Comparison of ENCODE assay signal across 9 cellular contexts in the genomic region with DNA sequence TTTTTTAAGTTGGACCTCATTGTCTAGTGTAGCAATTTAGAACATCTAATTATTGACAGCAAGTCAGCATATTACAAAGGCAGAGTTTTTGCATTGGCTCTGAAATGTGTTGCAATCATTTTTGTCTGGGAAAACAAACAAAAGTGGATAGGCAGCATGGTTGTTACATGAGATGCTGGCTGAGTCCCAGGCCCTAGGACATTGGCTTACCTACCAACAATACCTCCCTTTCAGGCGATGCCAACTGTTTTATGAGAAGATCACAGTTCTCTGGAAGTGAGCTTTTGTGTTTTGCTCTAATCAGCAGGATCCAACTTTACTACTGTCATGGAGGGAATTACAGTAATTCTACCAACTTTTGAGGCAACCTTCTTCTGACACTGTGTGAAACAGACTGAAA.
A peak's percentile ranks its signal among the peaks of the same experiment; 100 is the strongest.
DNase-seq lines count a peak whose midpoint lies in the region; ATAC-seq and TF ChIP-seq lines count a peak whose summit lies in the region.
"Had no signal": no experiment of that assay in that cellular context is flagged by ENCODE, and none has a peak within 500 bp of the region (broad histone marks: within the 10 kb centered on the region; RNA-seq: fewer than 3 reads in every experiment).

No MANE protein-coding gene starts in this region.

- H3K4me3 ChIP-seq in HEK293 (ENCODE audit: low read depth, low read length), result no peak overlapping the region
- no peak overlapping the region for H3K4me3 ChIP-seq in esophagus squamous epithelium
- no peak overlapping the region for H3K4me3 ChIP-seq in prostate gland

- POLR2A ChIA-PET in HEK293 (lab: Yijun Ruan, JAX), result no interaction called here

- no peaks in the 10 kb centered on the region for H3K27me3 ChIP-seq in esophagus squamous epithelium
- H3K27me3 ChIP-seq in prostate gland (replicated peaks; ENCODE audit: insufficient read depth), result no peaks in the 10 kb centered on the region

- CTCF ChIA-PET in HEK293 (lab: Yijun Ruan, JAX), result interaction anchor here (0.5 to 1.0 kb wide), 3 partner anchors 57 to 153 kb away, joined by 3 to 5 read pairs (median 3); no protein-coding TSS in a partner anchor

- DNase-seq in NCI-H748 treated with DMSO at 0.1 percent for 48 hours (lab: John Stamatoyannopoulos, UW), result peak; percentile 19
- DNase-seq in esophagus squamous epithelium (lab: John Stamatoyannopoulos, UW), result no peak
- DNase-seq in prostate gland (ENCODE audit: low spot score), result peak; percentile 97
- no peak for DNase-seq in NOMO-1 (lab: John Stamatoyannopoulos, UW; ENCODE audit: unreplicated experiment in 2 of 2)
- no peak for DNase-seq in GM19240 (ENCODE audit: insufficient read length, low spot score)
- DNase-seq: CD4-positive, CD25-positive, alpha-beta regulatory T cell had no signal

- intact Hi-C loops in esophagus squamous epithelium (cut with DNase I), result no loop called here
- intact Hi-C loops in prostate gland (cut with DNase I), result no loop called here

- ATAC-seq in GM18907 (IDR thresholded peaks at IDR 0.05; ENCODE audit: unreplicated experiment) (no peak), GM18520 (IDR thresholded peaks at IDR 0.05; ENCODE audit: unreplicated experiment) (no peak)

- H3K9me3 ChIP-seq in HEK293 (ENCODE audit: control insufficient read depth, insufficient read depth, low read depth, low read length) (no peaks in the 10 kb centered on the region), esophagus squamous epithelium (no peaks in the 10 kb centered on the region), prostate gland (no peaks in the 10 kb centered on the region)

- peaks cover 37% of the 10 kb centered on the region for H3K4me1 ChIP-seq in HEK293 (ENCODE audit: control insufficient read depth, insufficient read depth, low read length)
- H3K4me1 ChIP-seq in esophagus squamous epithelium, result peaks cover 5 to 76% (median 8%) of the 10 kb centered on the region in 3 donors
- peaks cover 2% of the 10 kb centered on the region for H3K4me1 ChIP-seq in prostate gland (replicated peaks)

- no peak for TF ChIP-seq CTCF in HEK293 (tag by site-specific recombination; IDR thresholded peaks at IDR 0.05)
- TF ChIP-seq CTCF in esophagus squamous epithelium (IDR thresholded peaks at IDR 0.05), result no peak
- no peak for TF ChIP-seq CTCF in prostate gland (IDR thresholded peaks at IDR 0.05)

- TF ChIP-seq POLR2A in esophagus squamous epithelium (IDR thresholded peaks at IDR 0.05), result no peak
- no peak for TF ChIP-seq POLR2A in prostate gland (IDR thresholded peaks at IDR 0.05)

- H3K36me3 ChIP-seq in HEK293 (ENCODE audit: control insufficient read depth in 2 of 2, insufficient read depth in 1 of 2, low read length in 2 of 2) (no peaks in the 10 kb centered on the region), esophagus squamous epithelium (no peaks in the 10 kb centered on the region), prostate gland (no peaks in the 10 kb centered on the region)

- H3K27ac ChIP-seq in HEK293 (ENCODE audit: extremely low read depth, low read depth, low read length) (no peak overlapping the region), esophagus squamous epithelium (peak overlapping the region; percentile 38 to 72 (median 48)), prostate gland (peak overlapping the region; percentile 62 to 71)

- 15 to 27% methylated on average over 1 of the region's 1 CpG for WGBS in esophagus squamous epithelium, 2 donors
- WGBS in prostate gland, result 42% methylated on average over 1 of the region's 1 CpG

TF ChIP-seq in HEK293, 187 proteins besides CTCF, POLR2A, EP300 and RAD21 (continues in another document):
- no peak for TF ChIP-seq ZNF510 (tag by site-specific recombination; IDR thresholded peaks at IDR 0.05; ENCODE audit: insufficient replicate concordance)
- no peak for TF ChIP-seq ZNF202 (tag by site-specific recombination; IDR thresholded peaks at IDR 0.05; ENCODE audit: borderline replicate concordance)
- TF ChIP-seq, protein P1, sequence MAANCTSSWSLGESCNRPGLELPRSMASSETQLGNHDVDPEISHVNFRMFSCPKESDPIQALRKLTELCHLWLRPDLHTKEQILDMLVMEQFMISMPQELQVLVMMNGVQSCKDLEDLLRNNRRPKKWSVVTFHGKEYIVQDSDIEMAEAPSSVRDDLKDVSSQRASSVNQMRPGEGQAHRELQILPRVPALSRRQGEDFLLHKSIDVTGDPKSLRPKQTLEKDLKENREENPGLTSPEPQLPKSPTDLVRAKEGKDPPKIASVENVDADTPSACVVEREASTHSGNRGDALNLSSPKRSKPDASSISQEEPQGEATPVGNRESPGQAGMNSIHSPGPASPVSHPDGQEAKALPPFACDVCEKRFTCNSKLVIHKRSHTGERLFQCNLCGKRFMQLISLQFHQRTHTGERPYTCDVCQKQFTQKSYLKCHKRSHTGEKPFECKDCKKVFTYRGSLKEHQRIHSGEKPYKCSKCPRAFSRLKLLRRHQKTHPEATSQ (tag by site-specific recombination; IDR thresholded peaks at IDR 0.05), result no peak
- no peak for TF ChIP-seq KLF8 (tag by site-specific recombination; IDR thresholded peaks at IDR 0.05)
- no peak for TF ChIP-seq ZNF701 (tag by site-specific recombination; IDR thresholded peaks at IDR 0.05)
- TF ChIP-seq, protein P2, sequence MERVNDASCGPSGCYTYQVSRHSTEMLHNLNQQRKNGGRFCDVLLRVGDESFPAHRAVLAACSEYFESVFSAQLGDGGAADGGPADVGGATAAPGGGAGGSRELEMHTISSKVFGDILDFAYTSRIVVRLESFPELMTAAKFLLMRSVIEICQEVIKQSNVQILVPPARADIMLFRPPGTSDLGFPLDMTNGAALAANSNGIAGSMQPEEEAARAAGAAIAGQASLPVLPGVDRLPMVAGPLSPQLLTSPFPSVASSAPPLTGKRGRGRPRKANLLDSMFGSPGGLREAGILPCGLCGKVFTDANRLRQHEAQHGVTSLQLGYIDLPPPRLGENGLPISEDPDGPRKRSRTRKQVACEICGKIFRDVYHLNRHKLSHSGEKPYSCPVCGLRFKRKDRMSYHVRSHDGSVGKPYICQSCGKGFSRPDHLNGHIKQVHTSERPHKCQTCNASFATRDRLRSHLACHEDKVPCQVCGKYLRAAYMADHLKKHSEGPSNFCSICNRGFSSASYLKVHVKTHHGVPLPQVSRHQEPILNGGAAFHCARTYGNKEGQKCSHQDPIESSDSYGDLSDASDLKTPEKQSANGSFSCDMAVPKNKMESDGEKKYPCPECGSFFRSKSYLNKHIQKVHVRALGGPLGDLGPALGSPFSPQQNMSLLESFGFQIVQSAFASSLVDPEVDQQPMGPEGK (tag by site-specific recombination; IDR thresholded peaks at IDR 0.05), result no peak
- TF ChIP-seq ZNF530 (tag by site-specific recombination; IDR thresholded peaks at IDR 0.05; ENCODE audit: low read depth), result no peak
- TF ChIP-seq, protein P3, sequence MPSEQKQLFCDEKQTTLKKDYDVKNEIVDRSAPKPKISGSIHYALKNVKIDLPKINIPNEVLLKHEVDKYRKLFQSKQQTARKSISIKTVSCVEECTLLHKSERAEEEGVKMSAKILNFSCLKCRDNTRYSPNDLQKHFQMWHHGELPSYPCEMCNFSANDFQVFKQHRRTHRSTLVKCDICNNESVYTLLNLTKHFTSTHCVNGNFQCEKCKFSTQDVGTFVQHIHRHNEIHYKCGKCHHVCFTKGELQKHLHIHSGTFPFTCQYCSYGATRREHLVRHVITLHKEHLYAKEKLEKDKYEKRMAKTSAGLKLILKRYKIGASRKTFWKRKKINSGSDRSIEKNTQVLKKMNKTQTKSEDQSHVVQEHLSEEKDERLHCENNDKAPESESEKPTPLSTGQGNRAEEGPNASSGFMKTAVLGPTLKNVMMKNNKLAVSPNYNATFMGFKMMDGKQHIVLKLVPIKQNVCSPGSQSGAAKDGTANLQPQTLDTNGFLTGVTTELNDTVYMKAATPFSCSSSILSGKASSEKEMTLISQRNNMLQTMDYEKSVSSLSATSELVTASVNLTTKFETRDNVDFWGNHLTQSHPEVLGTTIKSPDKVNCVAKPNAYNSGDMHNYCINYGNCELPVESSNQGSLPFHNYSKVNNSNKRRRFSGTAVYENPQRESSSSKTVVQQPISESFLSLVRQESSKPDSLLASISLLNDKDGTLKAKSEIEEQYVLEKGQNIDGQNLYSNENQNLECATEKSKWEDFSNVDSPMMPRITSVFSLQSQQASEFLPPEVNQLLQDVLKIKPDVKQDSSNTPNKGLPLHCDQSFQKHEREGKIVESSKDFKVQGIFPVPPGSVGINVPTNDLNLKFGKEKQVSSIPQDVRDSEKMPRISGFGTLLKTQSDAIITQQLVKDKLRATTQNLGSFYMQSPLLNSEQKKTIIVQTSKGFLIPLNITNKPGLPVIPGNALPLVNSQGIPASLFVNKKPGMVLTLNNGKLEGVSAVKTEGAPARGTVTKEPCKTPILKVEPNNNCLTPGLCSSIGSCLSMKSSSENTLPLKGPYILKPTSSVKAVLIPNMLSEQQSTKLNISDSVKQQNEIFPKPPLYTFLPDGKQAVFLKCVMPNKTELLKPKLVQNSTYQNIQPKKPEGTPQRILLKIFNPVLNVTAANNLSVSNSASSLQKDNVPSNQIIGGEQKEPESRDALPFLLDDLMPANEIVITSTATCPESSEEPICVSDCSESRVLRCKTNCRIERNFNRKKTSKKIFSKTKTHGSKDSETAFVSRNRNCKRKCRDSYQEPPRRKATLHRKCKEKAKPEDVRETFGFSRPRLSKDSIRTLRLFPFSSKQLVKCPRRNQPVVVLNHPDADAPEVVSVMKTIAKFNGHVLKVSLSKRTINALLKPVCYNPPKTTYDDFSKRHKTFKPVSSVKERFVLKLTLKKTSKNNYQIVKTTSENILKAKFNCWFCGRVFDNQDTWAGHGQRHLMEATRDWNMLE (tag by site-specific recombination; conservative IDR thresholded peaks at IDR 0.05; ENCODE audit: low read depth), result no peak
- no peak for TF ChIP-seq HOXD13 (CRISPR knock-in tag; IDR thresholded peaks at IDR 0.05; ENCODE audit: borderline replicate concordance)
- TF ChIP-seq ZIC2 (tag by site-specific recombination; IDR thresholded peaks at IDR 0.05), result peak; percentile 74
- TF ChIP-seq ZSCAN30 (tag by site-specific recombination; IDR thresholded peaks at IDR 0.05), result 0 out of 2 replicates have a peak, but pooled peaks have one; percentile 32

Comparison
In these comparisons a context has a peak if more than half of its experiments do, and no peak if none do; other contexts are left out.
1. DNase-seq: peak in NCI-H748 treated with DMSO at 0.1 percent for 48 hours (single experiment) and prostate gland (single experiment); none in esophagus squamous epithelium (single experiment), NOMO-1 (0 of 2) and GM19240 (single experiment).